ENCODE assay signal across 24 cellular contexts in genomic region chr14:53851394-53852056, GRCh38.
DNase-seq lines count a peak whose midpoint lies in the region; ATAC-seq and TF ChIP-seq lines count a peak whose summit lies in the region.
"Had no signal": no experiment of that assay in that cellular context is flagged by ENCODE, and none has a peak within 500 bp of the region (broad histone marks: within the 10 kb centered on the region; RNA-seq: fewer than 3 reads in every experiment).

No MANE protein-coding gene starts in this region.

- H3K9me3 Mint-ChIP-seq in HFFc6 = no peaks in the 10 kb centered on the region; the same call in 1 of the 2 replicates
- H3K9me3 Mint-ChIP-seq: activated T-cell treated with anti-CD3 and anti-CD28 coated beads, Interleukin-2, amount 50 U/mL, for 72 hours had no signal

- no peaks in the 10 kb centered on the region for H3F3A ChIP-seq in smooth muscle cell (ENCODE audit: low read depth)

- ATAC-seq in left lung = peak; percentile 50
- ATAC-seq in activated CD4-positive, CD25-positive, alpha-beta regulatory T cell treated with anti-CD3 and anti-CD28 coated beads, Interleukin-2, amount 50 U/mL, for 24 hours = no peak
- ATAC-seq: activated CD4-positive, alpha-beta T cell treated with anti-CD3 and anti-CD28 coated beads for 36 hours; activated T-cell treated with anti-CD3 and anti-CD28 coated beads, Interleukin-2, amount 50 U/mL, for 72 hours; esophagus mucosa; GM12878; naive thymus-derived CD4-positive, alpha-beta T cell; T-cell had no signal

- H3K9me3 ChIP-seq in left lung (no peaks in the 10 kb centered on the region), smooth muscle cell (replicated peaks; ENCODE audit: low read depth) (no peaks in the 10 kb centered on the region), spleen (no peaks in the 10 kb centered on the region)

- no peak overlapping the region for H2AFZ ChIP-seq in smooth muscle cell (ENCODE audit: low read depth)

- peak; percentile 24 for DNase-seq in HFFc6
- DNase-seq in amniotic epithelial cell (ENCODE audit: low read depth) = peak; percentile 60
- no peak for DNase-seq in left lung
- no peak for DNase-seq in smooth muscle cell (lab: John Stamatoyannopoulos, UW; ENCODE audit: unreplicated experiment)
- DNase-seq in stimulated activated CD4-positive, alpha-beta T cell treated with anti-CD3 and anti-CD28 coated beads, Interleukin-12 subunit alpha, Interleukin-12 subunit beta, amount 100 ng/mL, for 4 hours = no peak
- no peak for DNase-seq in spleen
- DNase-seq: activated CD4-positive, alpha-beta T cell treated with anti-CD3 and anti-CD28 coated beads for 36 hours; activated naive CD4-positive, alpha-beta T cell treated with anti-CD3 and anti-CD28 coated beads, Interleukin-2, amount 10 ng/mL, durations not matched to agents 7 days and 5 days; activated T-cell treated with anti-CD3 and anti-CD28 coated beads, Interleukin-2, amount 50 U/mL, for 72 hours; AML-193; anterior cingulate cortex; CD8-positive, alpha-beta memory T cell; effector CD4-positive, alpha-beta T cell; KG1; naive thymus-derived CD4-positive, alpha-beta T cell; NCI-H1092; NCI-H2029; NCI-H345; NCI-H82; SIG-M5; T-cell had no signal

- H3K4me1 Mint-ChIP-seq in HFFc6 (ENCODE audit: low read depth) = peaks cover 30% of the 10 kb centered on the region
- H3K4me1 Mint-ChIP-seq: activated CD4-positive, alpha-beta T cell treated with anti-CD3 and anti-CD28 coated beads for 36 hours; activated naive CD4-positive, alpha-beta T cell treated with anti-CD3 and anti-CD28 coated beads, Interleukin-2, amount 10 ng/mL, durations not matched to agents 7 days and 5 days; CD8-positive, alpha-beta memory T cell; naive thymus-derived CD4-positive, alpha-beta T cell; T-cell had no signal

- no peak overlapping the region for H3K27ac ChIP-seq in left lung
- H3K27ac ChIP-seq in smooth muscle cell (ENCODE audit: low read depth) = no peak overlapping the region
- no peak overlapping the region for H3K27ac ChIP-seq in spleen

- H3K79me2 ChIP-seq in smooth muscle cell (ENCODE audit: low read depth) = no peaks in the 10 kb centered on the region

- no peaks in the 10 kb centered on the region for H3K27me3 Mint-ChIP-seq in HFFc6 (ENCODE audit: insufficient read depth)
- H3K27me3 Mint-ChIP-seq: activated CD4-positive, alpha-beta T cell treated with anti-CD3 and anti-CD28 coated beads for 36 hours; activated naive CD4-positive, alpha-beta T cell treated with anti-CD3 and anti-CD28 coated beads, Interleukin-2, amount 10 ng/mL, durations not matched to agents 7 days and 5 days had no signal

- TF ChIP-seq POLR2A in spleen (IDR thresholded peaks at IDR 0.05) = no peak

- H3K36me3 ChIP-seq in left lung (no peaks in the 10 kb centered on the region), smooth muscle cell (ENCODE audit: low read depth) (no peaks in the 10 kb centered on the region), spleen (no peaks in the 10 kb centered on the region)

- H3K27me3 ChIP-seq in left lung (no peaks in the 10 kb centered on the region), smooth muscle cell (ENCODE audit: low read depth) (no peaks in the 10 kb centered on the region), spleen (replicated peaks in 1 of 7) (no peaks in the 10 kb centered on the region)

- TF ChIP-seq CTCF in HFFc6 (IDR thresholded peaks at IDR 0.05) = no peak
- TF ChIP-seq CTCF in left lung (IDR thresholded peaks at IDR 0.05) = no peak
- no peak for TF ChIP-seq CTCF in smooth muscle cell (IDR thresholded peaks at IDR 0.05; ENCODE audit: borderline replicate concordance, insufficient read depth, poor library complexity, severe bottlenecking)
- TF ChIP-seq CTCF in spleen (IDR thresholded peaks at IDR 0.05 in 8 of 11, conservative IDR thresholded peaks at IDR 0.05 in 3 of 11) = no peak

- H3K9ac ChIP-seq in smooth muscle cell (ENCODE audit: low read depth) = no peak overlapping the region

- peak overlapping the region; percentile 57 for H3K27ac Mint-ChIP-seq in HFFc6
- H3K27ac Mint-ChIP-seq: activated CD4-positive, alpha-beta T cell treated with anti-CD3 and anti-CD28 coated beads for 36 hours; activated naive CD4-positive, alpha-beta T cell treated with anti-CD3 and anti-CD28 coated beads, Interleukin-2, amount 10 ng/mL, durations not matched to agents 7 days and 5 days; activated T-cell treated with anti-CD3 and anti-CD28 coated beads, Interleukin-2, amount 50 U/mL, for 72 hours; CD8-positive, alpha-beta memory T cell; naive thymus-derived CD4-positive, alpha-beta T cell; T-cell had no signal

- H3K4me3 ChIP-seq in left lung = no peak overlapping the region
- no peak overlapping the region for H3K4me3 ChIP-seq in smooth muscle cell
- no peak overlapping the region for H3K4me3 ChIP-seq in spleen
- H3K4me3 ChIP-seq: GM12878 had no signal

- H3K4me1 ChIP-seq in left lung (no peaks in the 10 kb centered on the region), smooth muscle cell (ENCODE audit: low read depth) (peaks cover 6% of the 10 kb centered on the region), spleen (no peaks in the 10 kb centered on the region)

- no peaks in the 10 kb centered on the region for H3K36me3 Mint-ChIP-seq in HFFc6 (ENCODE audit: low read depth)
- H3K36me3 Mint-ChIP-seq: activated naive CD4-positive, alpha-beta T cell treated with anti-CD3 and anti-CD28 coated beads, Interleukin-2, amount 10 ng/mL, durations not matched to agents 7 days and 5 days; CD8-positive, alpha-beta memory T cell; naive thymus-derived CD4-positive, alpha-beta T cell; T-cell had no signal

- intact Hi-C loops in left lung (cut with DNase I) (no loop called here), spleen (cut with DNase I; ENCODE audit: low total_unique reads) (no loop called here)

- peak overlapping the region; percentile 32 for H3K4me2 ChIP-seq in smooth muscle cell

- WGBS in smooth muscle cell (ENCODE audit: low lambda C conversion rate) = 52% methylated on average over 6 of the region's 6 CpGs
- 80 to 92% (median 90%) methylated on average over 6 of the region's 6 CpGs for WGBS in spleen, 5 donors

- no peaks in the 10 kb centered on the region for H4K20me1 ChIP-seq in smooth muscle cell (ENCODE audit: low read depth)

- H3K4me3 Mint-ChIP-seq in HFFc6 = peak overlapping the region; percentile 44
- H3K4me3 Mint-ChIP-seq: activated CD4-positive, alpha-beta T cell treated with anti-CD3 and anti-CD28 coated beads for 36 hours; activated naive CD4-positive, alpha-beta T cell treated with anti-CD3 and anti-CD28 coated beads, Interleukin-2, amount 10 ng/mL, durations not matched to agents 7 days and 5 days; activated T-cell treated with anti-CD3 and anti-CD28 coated beads, Interleukin-2, amount 50 U/mL, for 72 hours; CD8-positive, alpha-beta memory T cell; naive thymus-derived CD4-positive, alpha-beta T cell; T-cell had no signal

Comparison
In these comparisons a context has a peak if more than half of its experiments do, and no peak if none do; other contexts are left out.
1. DNase-seq: peak in HFFc6 (single experiment) and amniotic epithelial cell (single experiment); none in left lung (0 of 2), smooth muscle cell (single experiment), stimulated activated CD4-positive, alpha-beta T cell treated with anti-CD3 and anti-CD28 coated beads, Interleukin-12 subunit alpha, Interleukin-12 subunit beta, amount 100 ng/mL, for 4 hours (single experiment) and spleen (single experiment).